In genomic region chr10:68103237-68103866, GRCh38 we compare ENCODE assay signal across 22 cellular contexts. TPM values are rescaled to one million over a fixed set of nuclear protein-coding genes. Genes with fewer than 3 reads are reported as not detected.
"Had no signal": no experiment of that assay in that cellular context is flagged by ENCODE, and none has a peak within 500 bp of the region (broad histone marks: within the 10 kb centered on the region; RNA-seq: fewer than 3 reads in every experiment).

No MANE protein-coding gene starts in this region.

- DNase-seq: activated CD4-positive, alpha-beta T cell treated with anti-CD3 and anti-CD28 coated beads, Interleukin-2, amount 50 U/mL, for 1 hour; activated CD8-positive, alpha-beta memory T cell treated with anti-CD3 and anti-CD28 coated beads for 24 hours; activated naive CD4-positive, alpha-beta T cell treated with Interleukin-2 at 50 U/mL for 16 hours; dorsolateral prefrontal cortex; endodermal cell; hippocampal formation; kidney; left ventricle myocardium superior; occipital lobe; stimulated activated CD4-positive, alpha-beta T cell treated with anti-CD3 and anti-CD28 coated beads, Interleukin-12 subunit alpha, Interleukin-12 subunit beta, amount 100 ng/mL, for 4 hours; stimulated activated CD4-positive, alpha-beta T cell treated with anti-CD3 and anti-CD28 coated beads, Interleukin-2, amount 100 ng/mL, for 24 hours; stomach; T-helper 1 cell; T1000; testis; upper lobe of right lung had no signal

- H3K9me3 ChIP-seq: ascending aorta, stomach, testis, upper lobe of right lung had no signal

- H3K27ac Mint-ChIP-seq: activated T-helper 17 cell treated with anti-CD3 and anti-CD28 coated beads, Interleukin-2, amount 50 U/mL, for 72 hours; endodermal cell; memory B cell; natural killer cell treated with Interleukin-12 subunit alpha and Interleukin-12 subunit beta and Interleukin-15 and Interleukin-18, amount 100 ng/mL, for 72 hours had no signal

- H3K27ac ChIP-seq: ascending aorta, dorsolateral prefrontal cortex, stomach, testis, upper lobe of right lung had no signal

- H3K27me3 ChIP-seq: ascending aorta, dorsolateral prefrontal cortex, stomach, testis, upper lobe of right lung had no signal

- H3K36me3 Mint-ChIP-seq: memory B cell; natural killer cell treated with Interleukin-12 subunit alpha and Interleukin-12 subunit beta and Interleukin-15 and Interleukin-18, amount 100 ng/mL, for 72 hours had no signal

- H3K9me3 Mint-ChIP-seq: activated T-helper 17 cell treated with anti-CD3 and anti-CD28 coated beads, Interleukin-2, amount 50 U/mL, for 72 hours; endodermal cell; memory B cell; natural killer cell treated with Interleukin-12 subunit alpha and Interleukin-12 subunit beta and Interleukin-15 and Interleukin-18, amount 100 ng/mL, for 72 hours had no signal

- H3K4me1 ChIP-seq: ascending aorta, testis, upper lobe of right lung had no signal

- H3K4me3 Mint-ChIP-seq: activated T-helper 17 cell treated with anti-CD3 and anti-CD28 coated beads, Interleukin-2, amount 50 U/mL, for 72 hours; endodermal cell; memory B cell; natural killer cell treated with Interleukin-12 subunit alpha and Interleukin-12 subunit beta and Interleukin-15 and Interleukin-18, amount 100 ng/mL, for 72 hours had no signal

- H3K4me1 Mint-ChIP-seq: activated T-helper 17 cell treated with anti-CD3 and anti-CD28 coated beads, Interleukin-2, amount 50 U/mL, for 72 hours; memory B cell had no signal

- H3K27me3 Mint-ChIP-seq: memory B cell had no signal

- H3K36me3 ChIP-seq: ascending aorta, stomach, upper lobe of right lung had no signal

- FAIRE-seq: kidney had no signal

- ATAC-seq: activated CD4-positive, CD25-positive, alpha-beta regulatory T cell treated with anti-CD3 and anti-CD28 coated beads, Interleukin-2, amount 50 U/mL, for 24 hours; activated T-helper 17 cell treated with anti-CD3 and anti-CD28 coated beads, Interleukin-2, amount 50 U/mL, for 72 hours; left ventricle myocardium superior; natural killer cell treated with Interleukin-12 subunit alpha and Interleukin-12 subunit beta and Interleukin-15 and Interleukin-18, amount 100 ng/mL, for 72 hours; sciatic nerve; upper lobe of right lung had no signal

- H3K4me3 ChIP-seq: ascending aorta, dorsolateral prefrontal cortex, stomach, testis, upper lobe of right lung had no signal

RNA-seq across cellular contexts. Expression of gene MYPN, which starts 5.9 kb away (rescaled TPM):
- total RNA-seq: ascending aorta, endodermal cell, occipital lobe, upper lobe of right lung had no signal
